In the genomic region with DNA sequence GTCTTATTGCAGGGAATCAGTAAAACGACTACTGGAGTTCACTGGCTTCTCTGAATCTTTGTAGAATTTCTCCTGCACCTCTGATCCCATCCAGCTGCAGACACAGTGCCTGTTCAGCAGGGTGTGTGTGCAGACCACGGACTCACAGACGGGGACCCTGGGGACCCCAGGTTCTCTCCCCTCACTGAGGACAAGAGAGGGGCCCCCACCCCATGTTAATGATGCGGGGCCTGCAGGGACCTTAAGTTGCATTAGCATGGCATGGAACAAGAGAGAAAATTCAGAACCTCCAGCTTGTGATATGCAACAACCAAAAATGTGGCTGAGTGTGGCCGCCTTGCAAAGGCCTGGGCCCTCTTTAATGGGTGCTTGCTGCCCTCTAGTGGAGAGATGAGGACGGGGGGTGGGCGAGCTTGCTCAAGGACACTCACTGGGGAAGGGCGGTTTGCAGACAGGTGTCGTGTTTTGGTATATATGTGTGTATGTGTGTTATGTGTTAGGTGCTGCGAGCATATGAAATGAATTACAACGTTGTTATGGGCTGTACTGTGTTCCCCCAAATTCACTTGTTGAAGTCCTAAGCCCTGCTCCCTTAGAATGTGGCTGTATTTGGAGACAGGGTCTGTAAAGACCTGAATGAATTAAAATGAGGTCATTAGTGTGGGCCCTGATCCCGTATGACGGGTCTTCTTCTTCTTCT, we compare ENCODE assay signal across 8 cellular contexts.
DNase-seq lines count a peak whose midpoint lies in the region; ATAC-seq and TF ChIP-seq lines count a peak whose summit lies in the region.

No MANE protein-coding gene starts in this region.

- peak; percentile 85 for DNase-seq in DND-41
- DNase-seq in LHCN-M2 (ENCODE audit: low read depth): peak; percentile 69
- peak; percentile 81 to 85 for DNase-seq in SHP77 (lab: John Stamatoyannopoulos, UW)
- DNase-seq in activated effector memory CD4-positive, alpha-beta T cell treated with anti-CD3 and anti-CD28 coated beads, Interleukin-2, amount 50 U/mL, for 16 hours: peak; percentile 93
- peak; percentile 58 to 77 (median 74) for DNase-seq in ovary
- DNase-seq in tibial artery: peak; percentile 71 to 78

- no peak overlapping the region for H3K27ac ChIP-seq in DND-41 (ENCODE audit: low read length)
- H3K27ac ChIP-seq in gastroesophageal sphincter: no peak overlapping the region
- H3K27ac ChIP-seq in ovary: no peak overlapping the region
- H3K27ac ChIP-seq in tibial artery: no peak overlapping the region

- TF ChIP-seq POLR2A in gastroesophageal sphincter (IDR thresholded peaks at IDR 0.05): no peak
- no peak for TF ChIP-seq POLR2A in ovary (IDR thresholded peaks at IDR 0.05)

- ATAC-seq in DND-41 (ENCODE audit: insufficient read depth, low read depth) (peak; percentile 97), gastroesophageal sphincter (peak; percentile 69), HG03432 (IDR thresholded peaks at IDR 0.05; ENCODE audit: unreplicated experiment) (no peak)

- H3K9me3 ChIP-seq in DND-41 (ENCODE audit: insufficient read depth, low read length, severe bottlenecking) (no peaks in the 10 kb centered on the region), gastroesophageal sphincter (no peaks in the 10 kb centered on the region), ovary (no peaks in the 10 kb centered on the region), tibial artery (no peaks in the 10 kb centered on the region)

- TF ChIP-seq CTCF in DND-41 (IDR thresholded peaks at IDR 0.05; ENCODE audit: borderline replicate concordance, extremely low read depth, low read length, poor library complexity, severe bottlenecking) (peak; percentile 99), gastroesophageal sphincter (IDR thresholded peaks at IDR 0.05) (peak in 3 of 4 experiments; percentile 73 to 88 (median 84)), ovary (IDR thresholded peaks at IDR 0.05) (peak; percentile 47 to 69 (median 67)), tibial artery (IDR thresholded peaks at IDR 0.05) (peak; percentile 80 to 83)

- H3K4me3 ChIP-seq in DND-41 (ENCODE audit: low read depth in 1 of 2, low read length in 2 of 2) (no peak overlapping the region), gastroesophageal sphincter (no peak overlapping the region), ovary (no peak overlapping the region), tibial artery (no peak overlapping the region)

- no peak overlapping the region for H3K9ac ChIP-seq in DND-41 (ENCODE audit: low read depth, low read length)

- H3K27me3 ChIP-seq in DND-41 (ENCODE audit: insufficient read depth, low read length, poor library complexity) (no peaks in the 10 kb centered on the region), gastroesophageal sphincter (peaks cover 64% of the 10 kb centered on the region), ovary (no peaks in the 10 kb centered on the region), tibial artery (peaks cover 0 to 52% of the 10 kb centered on the region in 2 donors)

- H3K79me2 ChIP-seq in DND-41 (ENCODE audit: insufficient read depth, low read length): no peaks in the 10 kb centered on the region

- intact Hi-C loops in ovary (cut with DNase I) (loop anchor here in 1 of 4 donors (5.0 kb wide), 1 partner anchor 483 kb away; no protein-coding TSS in a partner anchor), tibial artery (cut with DNase I; ENCODE audit: low total_unique reads) (loop anchor here (5.0 to 10.0 kb wide), 2 partner anchors 135 to 488 kb away; a partner anchor contains a TSS)

- H3K4me1 ChIP-seq in DND-41 (ENCODE audit: insufficient read depth, low read length): no peaks in the 10 kb centered on the region
- no peaks in the 10 kb centered on the region for H3K4me1 ChIP-seq in gastroesophageal sphincter
- H3K4me1 ChIP-seq in ovary (ENCODE audit: insufficient read depth): no peaks in the 10 kb centered on the region
- H3K4me1 ChIP-seq in tibial artery: no peaks in the 10 kb centered on the region

- H3K36me3 ChIP-seq in DND-41 (ENCODE audit: insufficient read depth, low read length): no peaks in the 10 kb centered on the region
- no peaks in the 10 kb centered on the region for H3K36me3 ChIP-seq in gastroesophageal sphincter
- no peaks in the 10 kb centered on the region for H3K36me3 ChIP-seq in ovary
- no peaks in the 10 kb centered on the region for H3K36me3 ChIP-seq in tibial artery

- no peak for TF ChIP-seq EP300 in gastroesophageal sphincter (IDR thresholded peaks at IDR 0.05)
- no peak for TF ChIP-seq EP300 in ovary (IDR thresholded peaks at IDR 0.05)

- no peak overlapping the region for H3K4me2 ChIP-seq in DND-41 (ENCODE audit: insufficient read depth, low read length)

- H4K20me1 ChIP-seq in DND-41 (ENCODE audit: insufficient read depth, low read length): no peaks in the 10 kb centered on the region

- 0 out of 2 replicates have a peak overlapping the region, but pooled peaks have one; percentile 38 for H2AFZ ChIP-seq in DND-41 (ENCODE audit: low read depth, low read length)

- WGBS in gastroesophageal sphincter (ENCODE audit: low coverage in 1 of 2), 2 donors: 1 to 9% methylated on average over 6 to 9 of the region's 13 CpGs
- WGBS in ovary, 3 donors: 13 to 21% (median 16%) methylated on average over 13 of the region's 13 CpGs
